ENCODE assay signal across 13 cellular contexts in the genomic region with DNA sequence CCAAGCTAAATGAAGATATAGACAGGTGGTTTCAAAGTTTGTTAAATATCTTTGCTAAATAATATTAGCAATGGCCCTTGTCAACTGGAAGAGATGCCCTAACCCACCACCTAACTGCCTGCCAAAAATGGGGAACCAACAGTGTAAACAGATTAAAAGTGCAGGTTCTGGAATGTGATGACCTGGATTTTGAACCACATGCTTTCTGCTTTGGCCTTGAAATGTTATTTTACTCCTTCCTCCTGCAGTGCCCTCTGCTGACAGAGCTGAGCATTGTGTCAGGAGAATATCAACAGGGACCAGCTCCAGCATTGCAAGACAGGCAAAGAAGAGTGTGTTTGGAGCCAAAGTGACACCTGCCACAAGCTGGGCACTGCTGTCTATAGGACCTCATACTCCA.
DNase-seq lines count a peak whose midpoint lies in the region; ATAC-seq, FAIRE-seq and TF ChIP-seq lines count a peak whose summit lies in the region.
"Had no signal": no experiment of that assay in that cellular context is flagged by ENCODE, and none has a peak within 500 bp of the region (broad histone marks: within the 10 kb centered on the region; RNA-seq: fewer than 3 reads in every experiment).

No MANE protein-coding gene starts in this region.

- FAIRE-seq in GM12892 (lab: Jason Lieb, UNC): no peak

- no peak overlapping the region for H3K27ac ChIP-seq in AG04450 (ENCODE audit: low read depth, low read length)

- H3K27me3 ChIP-seq in AG04450 (ENCODE audit: control insufficient read depth, insufficient read depth, low read length): peaks cover 4% of the 10 kb centered on the region

- ATAC-seq in HG02763 (IDR thresholded peaks at IDR 0.05; ENCODE audit: unreplicated experiment): no peak
- ATAC-seq in GM19395 (IDR thresholded peaks at IDR 0.05; ENCODE audit: unreplicated experiment): no peak
- ATAC-seq: left colon had no signal

- H3K4me3 ChIP-seq in AG04450 (ENCODE audit: low read depth, low read length) (no peak overlapping the region), epithelial cell of proximal tubule (ENCODE audit: low read depth, low read length) (no peak overlapping the region)

- TF ChIP-seq CTCF in AG04450 (IDR thresholded peaks at IDR 0.05; ENCODE audit: low read depth, low read length) (peak; percentile 34), GM10266 (IDR thresholded peaks at IDR 0.05; ENCODE audit: control insufficient read depth, insufficient read depth, low read depth, missing control alignments) (peak; percentile 21), epithelial cell of proximal tubule (conservative IDR thresholded peaks at IDR 0.05; ENCODE audit: low read depth, low read length) (peak; percentile 46)

- DNase-seq in AG04450 (ENCODE audit: low read depth, low spot score): no peak
- DNase-seq in GM10266 (ENCODE audit: extremely low spot score): no peak
- DNase-seq in NCI-H69 (lab: John Stamatoyannopoulos, UW): peak; percentile 26
- DNase-seq in epithelial cell of proximal tubule (ENCODE audit: low read depth): no peak
- no peak for DNase-seq in HK-2 (ENCODE audit: unreplicated experiment)
- DNase-seq in GM12892 (ENCODE audit: insufficient read length): no peak
- DNase-seq: activated gamma-delta T cell treated with Interleukin-2 at 50 U/mL for 16 hours; effector memory CD4-positive, alpha-beta T cell; EL; left colon; NCI-H2081 treated with DMSO at 0.1 percent for 48 hours had no signal

- POLR2A ChIA-PET in AG04450 (lab: Yijun Ruan, JAX): no interaction called here

- H3K9me3 ChIP-seq in AG04450 (ENCODE audit: control insufficient read depth, insufficient read depth, low read length): peaks cover 14% of the 10 kb centered on the region; the same call in 1 of the 2 replicates

- CTCF ChIA-PET in AG04450 (lab: Charles Lee): interaction anchor here (0.6 to 0.9 kb wide), 3 partner anchors 9 to 54 kb away, joined by 3 to 4 read pairs (median 3); no protein-coding TSS in a partner anchor

- no peak for TF ChIP-seq POLR2A in GM12892 (IDR thresholded peaks at IDR 0.05; ENCODE audit: low read depth, low read length)
